In the genomic region with DNA sequence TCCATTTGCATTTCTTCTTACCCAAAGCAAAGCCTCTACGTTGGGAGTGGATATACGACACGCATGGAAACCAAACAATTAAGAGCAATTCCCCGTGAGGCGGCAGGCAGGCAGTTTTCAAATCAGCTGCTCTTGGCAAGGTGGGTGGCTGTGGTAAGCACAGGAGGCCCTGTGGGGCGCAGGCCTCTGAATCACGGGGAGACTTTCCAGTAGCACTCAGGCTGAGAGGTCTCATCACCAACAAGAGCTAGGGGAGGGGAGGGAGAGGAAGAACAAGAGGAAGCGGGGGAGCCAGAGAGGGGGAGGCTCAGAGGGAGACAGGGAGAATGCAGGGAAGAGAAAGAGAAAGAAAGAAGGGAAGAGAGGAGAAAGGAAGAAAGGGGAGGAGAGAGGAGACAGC, we compare ENCODE assay signal across 24 cellular contexts. TPM values are rescaled to one million over a fixed set of nuclear protein-coding genes. Genes with fewer than 3 reads are reported as not detected.
"Had no signal": no experiment of that assay in that cellular context is flagged by ENCODE, and none has a peak within 500 bp of the region (broad histone marks: within the 10 kb centered on the region; RNA-seq: fewer than 3 reads in every experiment).

No MANE protein-coding gene starts in this region.

- FAIRE-seq: bronchial epithelial cell, pancreas, small intestine, urothelium cell line had no signal

- ATAC-seq: activated CD8-positive, alpha-beta memory T cell treated with anti-CD3 and anti-CD28 coated beads, Interleukin-2, amount 10 ng/mL, durations not matched to agents 7 days and 5 days; foreskin keratinocyte; lower lobe of right lung; naive thymus-derived CD8-positive, alpha-beta T cell; pancreas; right lobe of liver; SK-N-SH treated with all-trans-retinoic acid at 6 μM for 48 hours had no signal

- H3K27me3 ChIP-seq: adrenal gland, foreskin keratinocyte, hepatocyte, pancreas, right lobe of liver, tibial nerve had no signal

- DNase-seq: activated CD8-positive, alpha-beta memory T cell treated with anti-CD3 and anti-CD28 coated beads, Interleukin-2, amount 10 ng/mL, durations not matched to agents 7 days and 5 days; activated effector memory CD4-positive, alpha-beta T cell treated with anti-CD3 and anti-CD28 coated beads, Interleukin-2, amount 50 U/mL, for 16 hours; activated naive CD4-positive, alpha-beta T cell treated with anti-CD3 and anti-CD28 coated beads, Interleukin-2, amount 50 U/mL, for 16 hours; activated T-cell treated with anti-CD3 and anti-CD28 coated beads, Interleukin-2, amount 50 U/mL, for 72 hours; adrenal gland; foreskin keratinocyte; lower lobe of right lung; naive thymus-derived CD8-positive, alpha-beta T cell; pancreas; right lobe of liver; small intestine; stimulated activated naive CD4-positive, alpha-beta T cell treated with Interleukin-2 at 50 U/mL for 16 hours; T-helper 1 cell; T-helper 9 cell had no signal

- H3K27ac ChIP-seq: adrenal gland, epithelial cell of prostate, foreskin keratinocyte, hepatocyte, lower lobe of right lung, pancreas, right lobe of liver, tibial nerve had no signal

- H2AFZ ChIP-seq: hepatocyte had no signal

- H3K4me2 ChIP-seq: hepatocyte had no signal

- H3K36me3 ChIP-seq: adrenal gland, lower lobe of right lung, pancreas, right lobe of liver, tibial nerve had no signal

- H3K4me1 ChIP-seq: adrenal gland, foreskin keratinocyte, lower lobe of right lung, pancreas, right lobe of liver, tibial nerve had no signal

- H3K9me3 ChIP-seq: adrenal gland, lower lobe of right lung, pancreas, right lobe of liver, tibial nerve had no signal

- H3K4me3 ChIP-seq: adrenal gland, hepatocyte, lower lobe of right lung, pancreas, right lobe of liver, tibial nerve had no signal

- H3K79me2 ChIP-seq: hepatocyte had no signal

RNA-seq across cellular contexts. Expression of a gene that starts 56.4 kb away (rescaled TPM):
- total RNA-seq: activated CD8-positive, alpha-beta memory T cell treated with anti-CD3 and anti-CD28 coated beads, Interleukin-2, amount 10 ng/mL, durations not matched to agents 7 days and 5 days; activated T-cell treated with anti-CD3 and anti-CD28 coated beads, Interleukin-2, amount 50 U/mL, for 72 hours; adrenal gland; bronchial epithelial cell; dermis microvascular lymphatic vessel endothelial cell; fibroblast of lung; foreskin keratinocyte; hepatocyte; lower lobe of right lung; mesenteric fat pad; naive thymus-derived CD8-positive, alpha-beta T cell; pancreas; pulmonary artery endothelial cell; right lobe of liver; tibial nerve had no signal
- polyA plus RNA-seq: adrenal gland; fibroblast of lung; foreskin keratinocyte; hepatocyte; naive thymus-derived CD8-positive, alpha-beta T cell; pancreas; small intestine had no signal
